In genomic region chr1:41109316-41110263, GRCh38 we compare ENCODE assay signal across 9 cellular contexts.
A peak's percentile ranks its signal among the peaks of the same experiment; 100 is the strongest.
DNase-seq lines count a peak whose midpoint lies in the region; TF ChIP-seq lines count a peak whose summit lies in the region.
"Had no signal": no experiment of that assay in that cellular context is flagged by ENCODE, and none has a peak within 500 bp of the region (broad histone marks: within the 10 kb centered on the region; RNA-seq: fewer than 3 reads in every experiment).

No MANE protein-coding gene starts in this region.

- no peaks in the 10 kb centered on the region for H3K27me3 Mint-ChIP-seq in mesothelial cell of epicardium (ENCODE audit: low read depth)
- H3K27me3 Mint-ChIP-seq: activated naive CD4-positive, alpha-beta T cell treated with anti-CD3 and anti-CD28 coated beads, Interleukin-2, amount 50 U/mL, for 24 hours had no signal

- H3K4me3 ChIP-seq in duodenal mucosa (ENCODE audit: low read depth in 1 of 2, low read length in 2 of 2): no peak overlapping the region

- peaks cover 2% of the 10 kb centered on the region for H3K9me3 Mint-ChIP-seq in mesothelial cell of epicardium
- H3K9me3 Mint-ChIP-seq: activated naive CD4-positive, alpha-beta T cell treated with anti-CD3 and anti-CD28 coated beads, Interleukin-2, amount 50 U/mL, for 24 hours had no signal

- peaks cover 15% of the 10 kb centered on the region for H3K36me3 Mint-ChIP-seq in mesothelial cell of epicardium

- no peak overlapping the region for H3K4me3 Mint-ChIP-seq in mesothelial cell of epicardium
- H3K4me3 Mint-ChIP-seq: activated naive CD4-positive, alpha-beta T cell treated with anti-CD3 and anti-CD28 coated beads, Interleukin-2, amount 50 U/mL, for 24 hours had no signal

- no peak overlapping the region for H3K9ac ChIP-seq in duodenal mucosa (ENCODE audit: low read depth in 1 of 2, low read length in 2 of 2)

- DNase-seq in AG20443 (ENCODE audit: low spot score) (peak; percentile 79), NCI-H226 (peak; percentile 96), mesothelial cell of epicardium (ENCODE audit: low spot score in 2 of 2, unreplicated experiment in 2 of 2) (no peak), NCI-H2227 treated with DMSO at 0.1 percent for 48 hours (lab: John Stamatoyannopoulos, UW) (no peak), DMS114 treated with DMSO at 0.1 percent for 48 hours (lab: John Stamatoyannopoulos, UW; ENCODE audit: unreplicated experiment) (no peak)
- DNase-seq in stimulated activated CD4-positive, alpha-beta T cell treated with anti-CD3 and anti-CD28 coated beads, Interleukin-2, amount 100 ng/mL, for 48 hours: no peak
- DNase-seq in activated T-cell treated with anti-CD3 and anti-CD28 coated beads, Interleukin-2, amount 50 U/mL, for 48 hours: no peak

- peak overlapping the region; percentile 8 for H3K27ac ChIP-seq in duodenal mucosa (ENCODE audit: low read depth, low read length)

- H3K4me1 Mint-ChIP-seq in mesothelial cell of epicardium: peaks cover 25% of the 10 kb centered on the region
- H3K4me1 Mint-ChIP-seq: activated naive CD4-positive, alpha-beta T cell treated with anti-CD3 and anti-CD28 coated beads, Interleukin-2, amount 50 U/mL, for 24 hours had no signal

- H3K36me3 ChIP-seq in duodenal mucosa (ENCODE audit: control insufficient read depth in 1 of 2, insufficient read depth in 2 of 2, low read length in 2 of 2): peaks cover 0 to 13% of the 10 kb centered on the region in 2 donors

- peak overlapping the region; percentile 98 for H3K27ac Mint-ChIP-seq in mesothelial cell of epicardium
- H3K27ac Mint-ChIP-seq: activated naive CD4-positive, alpha-beta T cell treated with anti-CD3 and anti-CD28 coated beads, Interleukin-2, amount 50 U/mL, for 24 hours had no signal

- TF ChIP-seq CTCF in mesothelial cell of epicardium (IDR thresholded peaks at IDR 0.05; ENCODE audit: unreplicated experiment): no peak

- no peaks in the 10 kb centered on the region for H3K9me3 ChIP-seq in duodenal mucosa (ENCODE audit: control insufficient read depth in 1 of 2, low read length in 2 of 2)

- H3K27me3 ChIP-seq in duodenal mucosa (ENCODE audit: control insufficient read depth in 1 of 2, insufficient read depth in 2 of 2, low read length in 2 of 2): no peaks in the 10 kb centered on the region

- H3K4me1 ChIP-seq in duodenal mucosa (ENCODE audit: control insufficient read depth in 1 of 2, insufficient read depth in 2 of 2, low read length in 2 of 2): peaks cover 4 to 20% of the 10 kb centered on the region in 2 donors

Comparison
In these comparisons a context has a peak if more than half of its experiments do, and no peak if none do; other contexts are left out.
1. DNase-seq: peak in AG20443 (single experiment) and NCI-H226 (single experiment); none in mesothelial cell of epicardium (0 of 2), stimulated activated CD4-positive, alpha-beta T cell treated with anti-CD3 and anti-CD28 coated beads, Interleukin-2, amount 100 ng/mL, for 48 hours (0 of 2), NCI-H2227 treated with DMSO at 0.1 percent for 48 hours (single experiment), DMS114 treated with DMSO at 0.1 percent for 48 hours (single experiment) and activated T-cell treated with anti-CD3 and anti-CD28 coated beads, Interleukin-2, amount 50 U/mL, for 48 hours (0 of 2).